Comparison of ENCODE assay signal across 22 cellular contexts in the genomic region with DNA sequence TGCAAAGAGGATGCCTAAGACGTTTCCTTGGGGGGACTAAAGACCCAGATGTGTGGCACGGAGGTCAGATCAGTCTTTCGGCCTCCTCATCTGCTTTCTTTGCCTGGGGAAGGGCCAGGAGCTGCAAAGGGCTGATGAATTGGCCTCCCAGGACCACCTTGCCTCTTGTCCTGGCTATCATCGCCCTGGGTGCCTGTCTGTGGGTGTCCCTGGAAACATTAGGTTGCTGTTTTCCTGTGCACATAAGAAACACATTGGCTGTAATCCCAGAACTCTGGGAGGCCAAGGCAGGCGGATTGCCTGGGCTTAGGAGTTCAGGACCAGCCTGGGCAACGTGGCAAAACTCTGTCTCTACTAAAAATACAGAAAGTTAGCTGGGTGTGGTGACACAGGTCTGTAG. TPM values are rescaled to one million over a fixed set of nuclear protein-coding genes. Genes with fewer than 3 reads are reported as not detected.
A peak's percentile ranks its signal among the peaks of the same experiment; 100 is the strongest.
DNase-seq lines count a peak whose midpoint lies in the region; ATAC-seq and TF ChIP-seq lines count a peak whose summit lies in the region.
"Had no signal": no experiment of that assay in that cellular context is flagged by ENCODE, and none has a peak within 500 bp of the region (broad histone marks: within the 10 kb centered on the region; RNA-seq: fewer than 3 reads in every experiment).

No MANE protein-coding gene starts in this region.

- peak overlapping the region; percentile 78 for H3K18ac ChIP-seq in neuronal stem cell (ENCODE audit: low read length)

- H3K79me1 ChIP-seq in neuronal stem cell (ENCODE audit: low read depth, low read length) = peaks cover 3% of the 10 kb centered on the region

- peaks cover 0 to 2% of the 10 kb centered on the region in 2 donors for H3K9me3 ChIP-seq in neuronal stem cell (replicated peaks in 1 of 2; ENCODE audit: control insufficient read depth in 2 of 2, insufficient read depth in 1 of 2, low read depth in 1 of 2, low read length in 2 of 2)
- no peaks in the 10 kb centered on the region for H3K9me3 ChIP-seq in vagina
- H3K9me3 ChIP-seq: Caco-2 had no signal

- H2BK5ac ChIP-seq in neuronal stem cell (ENCODE audit: low read length) = peak overlapping the region; percentile 93

- intact Hi-C loops in vagina (cut with DNase I) = no loop called here

- DNase-seq in activated CD8-positive, alpha-beta memory T cell treated with anti-CD3 and anti-CD28 coated beads, Interleukin-2, amount 10 ng/mL, durations not matched to agents 7 days and 5 days = peak; percentile 22
- no peak for DNase-seq in activated CD8-positive, alpha-beta memory T cell treated with anti-CD3 and anti-CD28 coated beads, Interleukin-2, amount 50 U/mL, for 4 hours
- DNase-seq in islet precursor cell (peak; percentile 36), neuronal stem cell (ENCODE audit: low spot score) (no peak), vagina (ENCODE audit: extremely low spot score in 2 of 2) (peak; percentile 27 to 92), NCI-H2227 (lab: John Stamatoyannopoulos, UW; ENCODE audit: unreplicated experiment) (no peak), ACHN (no peak)
- DNase-seq: 8988T; Caco-2; CD4-positive, alpha-beta T cell; GF-D8; HCEC 1CT; MM.1S; NCI-H1092; NCI-H1436 treated with DMSO at 0.1 percent for 48 hours; NCI-H2029 treated with DMSO at 0.1 percent for 48 hours; NCI-H2171 treated with DMSO at 0.1 percent for 48 hours; NCI-H446 treated with DMSO at 0.1 percent for 48 hours had no signal

- H2BK15ac ChIP-seq in neuronal stem cell (ENCODE audit: low read length) = no peak overlapping the region

- no peak overlapping the region for H4K8ac ChIP-seq in neuronal stem cell (ENCODE audit: low read depth, low read length)

- H3K27ac ChIP-seq in neuronal stem cell (replicated peaks; ENCODE audit: low read length) (peak overlapping the region; percentile 99), vagina (peak overlapping the region; percentile 17)

- H3K4ac ChIP-seq in neuronal stem cell (ENCODE audit: low read length) = peak overlapping the region; percentile 13

- H3K23ac ChIP-seq in neuronal stem cell (ENCODE audit: low read depth, low read length, poor library complexity) = no peak overlapping the region

- H2BK120ac ChIP-seq in neuronal stem cell (ENCODE audit: low read depth, low read length) = peak overlapping the region; percentile 50

- no peak overlapping the region for H3K14ac ChIP-seq in neuronal stem cell (ENCODE audit: low read length)

- H3K4me1 ChIP-seq in neuronal stem cell (ENCODE audit: control insufficient read depth in 2 of 2, insufficient read depth in 1 of 2, low read depth in 1 of 2, low read length in 2 of 2) (peaks cover 50 to 56% of the 10 kb centered on the region in 2 donors), vagina (peaks cover 13% of the 10 kb centered on the region)
- H3K4me1 ChIP-seq: Caco-2 had no signal

- no peak overlapping the region for H3K9ac ChIP-seq in neuronal stem cell (ENCODE audit: low read depth, low read length, poor library complexity)

- no peak overlapping the region for H3K4me2 ChIP-seq in neuronal stem cell (ENCODE audit: insufficient read depth, low read length, poor library complexity, severe bottlenecking)

- H3K36me3 ChIP-seq in neuronal stem cell (replicated peaks in 1 of 2; ENCODE audit: control insufficient read depth in 2 of 2, insufficient read depth in 2 of 2, low read length in 2 of 2) (no peaks in the 10 kb centered on the region), vagina (no peaks in the 10 kb centered on the region)

- no peak for TF ChIP-seq POLR2A in vagina (IDR thresholded peaks at IDR 0.05)

- no peak overlapping the region for H3K27ac Mint-ChIP-seq in activated CD8-positive, alpha-beta memory T cell treated with anti-CD3 and anti-CD28 coated beads, Interleukin-2, amount 10 ng/mL, durations not matched to agents 7 days and 5 days
- H3K27ac Mint-ChIP-seq: CD4-positive, alpha-beta T cell had no signal

- H3K27me3 Mint-ChIP-seq in activated CD8-positive, alpha-beta memory T cell treated with anti-CD3 and anti-CD28 coated beads, Interleukin-2, amount 10 ng/mL, durations not matched to agents 7 days and 5 days = peaks cover 24% of the 10 kb centered on the region

- ATAC-seq in activated CD8-positive, alpha-beta memory T cell treated with anti-CD3 and anti-CD28 coated beads, Interleukin-2, amount 10 ng/mL, durations not matched to agents 7 days and 5 days = no peak
- ATAC-seq in GM18868 (IDR thresholded peaks at IDR 0.05; ENCODE audit: unreplicated experiment) = no peak
- ATAC-seq: Panc1 had no signal

- no peaks in the 10 kb centered on the region for H3K36me3 Mint-ChIP-seq in activated CD8-positive, alpha-beta memory T cell treated with anti-CD3 and anti-CD28 coated beads, Interleukin-2, amount 10 ng/mL, durations not matched to agents 7 days and 5 days

- peak overlapping the region; percentile 27 for H2BK12ac ChIP-seq in neuronal stem cell (ENCODE audit: low read length)

- in situ Hi-C loops in ACHN (cut with HindIII; ENCODE audit: low pct_ligation_motif_present, low pct_unique_long_range_greater_than_20kb, low sequenced_read_pairs) = no loop called here

- H3K4me1 Mint-ChIP-seq in activated CD8-positive, alpha-beta memory T cell treated with anti-CD3 and anti-CD28 coated beads, Interleukin-2, amount 10 ng/mL, durations not matched to agents 7 days and 5 days = no peaks in the 10 kb centered on the region

- no peak for TF ChIP-seq CTCF in vagina (IDR thresholded peaks at IDR 0.05)

- H3K9me3 Mint-ChIP-seq in activated CD8-positive, alpha-beta memory T cell treated with anti-CD3 and anti-CD28 coated beads, Interleukin-2, amount 10 ng/mL, durations not matched to agents 7 days and 5 days (ENCODE audit: low read depth) = no peaks in the 10 kb centered on the region
- H3K9me3 Mint-ChIP-seq: CD4-positive, alpha-beta T cell had no signal

- H3K27me3 ChIP-seq in neuronal stem cell (ENCODE audit: control insufficient read depth in 3 of 3, insufficient read depth in 3 of 3, low read depth in 1 of 3, low read length in 3 of 3) = no peaks in the 10 kb centered on the region
- H3K27me3 ChIP-seq in vagina = no peaks in the 10 kb centered on the region

- H2AK5ac ChIP-seq in neuronal stem cell (ENCODE audit: low read depth, low read length) = peak overlapping the region; percentile 72

- peak overlapping the region; percentile 95 for H4K91ac ChIP-seq in neuronal stem cell (ENCODE audit: low read depth, low read length, poor library complexity)

- WGBS in neuronal stem cell (ENCODE audit: extremely low coverage in 2 of 2, insufficient read length in 2 of 2, insufficient replicate concordance in 1 of 2), 2 donors = no CpG with 5 or more reads among the region's 6 CpGs

- no peak overlapping the region for H3K4me3 ChIP-seq in neuronal stem cell (ENCODE audit: low read length in 2 of 2)
- H3K4me3 ChIP-seq in vagina = no peak overlapping the region

- CTCF ChIA-PET in activated CD8-positive, alpha-beta memory T cell treated with anti-CD3 and anti-CD28 coated beads, Interleukin-2, amount 10 ng/mL, durations not matched to agents 7 days and 5 days (lab: Charles Lee) = no interaction called here

- H2AFZ ChIP-seq in neuronal stem cell (ENCODE audit: low read length) = peak overlapping the region; percentile 9

- no peak overlapping the region for H3K4me3 Mint-ChIP-seq in activated CD8-positive, alpha-beta memory T cell treated with anti-CD3 and anti-CD28 coated beads, Interleukin-2, amount 10 ng/mL, durations not matched to agents 7 days and 5 days
- H3K4me3 Mint-ChIP-seq: CD4-positive, alpha-beta T cell had no signal

RNA-seq across cellular contexts. Expression of gene RFPL3, which starts 20.7 kb away (rescaled TPM):
- total RNA-seq in activated CD8-positive, alpha-beta memory T cell treated with anti-CD3 and anti-CD28 coated beads, Interleukin-2, amount 10 ng/mL, durations not matched to agents 7 days and 5 days = not detected
- not detected for polyA plus RNA-seq in neuronal stem cell (2013, experiment 1 of 2)
- polyA plus RNA-seq in neuronal stem cell (2013, experiment 2 of 2) = not detected
- not detected for total RNA-seq in vagina
- total RNA-seq: Caco-2; CD4-positive, alpha-beta T cell; LHCN-M2 had no signal
- polyA plus RNA-seq: BJ had no signal

Comparison
In these comparisons a context has a peak if more than half of its experiments do, and no peak if none do; other contexts are left out.
1. DNase-seq: peak in activated CD8-positive, alpha-beta memory T cell treated with anti-CD3 and anti-CD28 coated beads, Interleukin-2, amount 10 ng/mL, durations not matched to agents 7 days and 5 days (single experiment), islet precursor cell (single experiment) and vagina (2 of 2); none in activated CD8-positive, alpha-beta memory T cell treated with anti-CD3 and anti-CD28 coated beads, Interleukin-2, amount 50 U/mL, for 4 hours (single experiment), neuronal stem cell (single experiment), NCI-H2227 (single experiment) and ACHN (single experiment).